ENCODE assay signal across 8 cellular contexts in the genomic region with DNA sequence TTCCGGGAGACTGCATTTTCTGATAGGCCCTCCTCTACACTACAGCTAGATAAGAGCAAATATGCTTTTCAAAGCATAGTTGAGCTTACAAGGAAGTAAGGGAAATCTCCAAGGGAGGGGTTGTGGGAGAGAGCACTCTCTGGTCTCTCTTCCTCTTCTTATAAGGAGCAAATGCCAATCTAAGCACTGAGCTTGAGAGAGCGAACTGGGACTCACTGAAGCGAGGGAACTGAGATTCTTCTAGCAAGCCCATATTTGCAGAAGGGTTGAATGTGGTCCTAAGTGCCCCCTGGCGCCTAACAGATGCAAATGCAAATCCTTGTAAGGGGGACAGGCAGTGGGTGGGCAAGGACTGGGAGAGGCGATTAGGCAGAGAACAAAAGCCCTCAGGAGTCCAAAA.
A peak's percentile ranks its signal among the peaks of the same experiment; 100 is the strongest.
DNase-seq lines count a peak whose midpoint lies in the region; ATAC-seq and TF ChIP-seq lines count a peak whose summit lies in the region.

No MANE protein-coding gene starts in this region.

- intact Hi-C loops in PC-9 (cut with micrococcal nuclease; ENCODE audit: unreplicated experiment) = no loop called here

- ATAC-seq in GM18511 (IDR thresholded peaks at IDR 0.05; ENCODE audit: unreplicated experiment) (peak; percentile 86), HG03039 (IDR thresholded peaks at IDR 0.05; ENCODE audit: unreplicated experiment) (peak; percentile 76), GM18873 (IDR thresholded peaks at IDR 0.05; ENCODE audit: low FRiP score, unreplicated experiment) (no peak)

- BruUV-seq in PC-9 (replicated peaks; lab: Mats Ljungman, UMichigan) = no TSS peak

- CTCF ChIA-PET in PC-9 (lab: Charles Lee) = no interaction called here

- H3K4me3 ChIP-seq in PC-9 (no peak overlapping the region), epithelial cell of proximal tubule (ENCODE audit: low read depth, low read length) (no peak overlapping the region)

- no peak overlapping the region for H3K4me3 Mint-ChIP-seq in osteocyte (ENCODE audit: unreplicated experiment)

- DNase-seq in AG08395 (ENCODE audit: low spot score) = peak; percentile 35
- peak in 1 of 2 experiments; percentile 4 for DNase-seq in PC-9
- peak; percentile 52 for DNase-seq in epithelial cell of proximal tubule (ENCODE audit: low read depth)
- peak; percentile 85 for DNase-seq in osteocyte (ENCODE audit: extremely low spot score, unreplicated experiment)
- DNase-seq in NCI-H2196 (lab: John Stamatoyannopoulos, UW; ENCODE audit: unreplicated experiment) = no peak

- peaks cover 16% of the 10 kb centered on the region; the same call in 1 of the 2 replicates for H3K27me3 ChIP-seq in PC-9 (ENCODE audit: insufficient read depth, low read depth)

- POLR2A ChIA-PET in PC-9 (lab: Charles Lee; ENCODE audit: unreplicated experiment) = no interaction called here

- no peak overlapping the region for H3K27ac Mint-ChIP-seq in osteocyte (ENCODE audit: unreplicated experiment)

- H3K4me1 ChIP-seq in PC-9 (replicated peaks; ENCODE audit: insufficient read depth) = no peaks in the 10 kb centered on the region

- H3K36me3 Mint-ChIP-seq in osteocyte (ENCODE audit: unreplicated experiment) = no peaks in the 10 kb centered on the region

- H3K9me2 ChIP-seq in PC-9 (ENCODE audit: insufficient read depth) = no peaks in the 10 kb centered on the region

- peaks cover 2% of the 10 kb centered on the region for H3K4me1 Mint-ChIP-seq in osteocyte (ENCODE audit: unreplicated experiment)

- H3K27me3 Mint-ChIP-seq in osteocyte (ENCODE audit: unreplicated experiment) = peaks cover 8% of the 10 kb centered on the region

- no peak overlapping the region for H3K4me2 ChIP-seq in PC-9

- no peaks in the 10 kb centered on the region for H4K20me1 ChIP-seq in PC-9 (ENCODE audit: insufficient read depth)

- no peaks in the 10 kb centered on the region for H3F3A ChIP-seq in PC-9 (ENCODE audit: insufficient read depth, low read depth)

- H3K79me2 ChIP-seq in PC-9 (ENCODE audit: low read depth) = no peaks in the 10 kb centered on the region

- H3K36me3 ChIP-seq in PC-9 (ENCODE audit: low read depth) = no peaks in the 10 kb centered on the region

- H3K9me3 ChIP-seq in PC-9 (ENCODE audit: insufficient read depth, low read depth) = no peaks in the 10 kb centered on the region

- H3K27ac ChIP-seq in PC-9 = no peak overlapping the region

- H2AFZ ChIP-seq in PC-9 = no peak overlapping the region

- H3K9me3 Mint-ChIP-seq in osteocyte (ENCODE audit: unreplicated experiment) = no peaks in the 10 kb centered on the region

- TF ChIP-seq CTCF in PC-9 (conservative IDR thresholded peaks at IDR 0.05) = peak; percentile 55
- TF ChIP-seq CTCF in epithelial cell of proximal tubule (conservative IDR thresholded peaks at IDR 0.05; ENCODE audit: low read depth, low read length) = peak; percentile 82
- peak; percentile 67 for TF ChIP-seq CTCF in osteocyte (IDR thresholded peaks at IDR 0.05)
